Comparison of ENCODE assay signal across 8 cellular contexts in genomic region chr3:117628896-117629295, GRCh38.
A peak's percentile ranks its signal among the peaks of the same experiment; 100 is the strongest.
DNase-seq lines count a peak whose midpoint lies in the region; ATAC-seq, FAIRE-seq and TF ChIP-seq lines count a peak whose summit lies in the region.

No MANE protein-coding gene starts in this region.

- DNase-seq in COLO829 (ENCODE audit: low spot score): peak; percentile 74
- peak; percentile 30 for DNase-seq in NCI-H1048 (lab: John Stamatoyannopoulos, UW)
- DNase-seq in medulla oblongata (ENCODE audit: extremely low spot score): peak; percentile 53
- DNase-seq in activated naive CD4-positive, alpha-beta T cell treated with anti-CD3 and anti-CD28 coated beads, Interleukin-2, amount 10 ng/mL, durations not matched to agents 7 days and 5 days: no peak
- no peak for DNase-seq in HepG2 (ENCODE audit: low spot score)
- no peak for DNase-seq in SKM-1 (lab: John Stamatoyannopoulos, UW; ENCODE audit: unreplicated experiment)

- H3K9ac ChIP-seq in HepG2 (ENCODE audit: insufficient read depth, low read depth, low read length): no peak overlapping the region

- H3K9me3 Mint-ChIP-seq in activated naive CD4-positive, alpha-beta T cell treated with anti-CD3 and anti-CD28 coated beads, Interleukin-2, amount 10 ng/mL, durations not matched to agents 7 days and 5 days: no peaks in the 10 kb centered on the region

- CTCF ChIA-PET in activated naive CD4-positive, alpha-beta T cell treated with anti-CD3 and anti-CD28 coated beads, Interleukin-2, amount 10 ng/mL, durations not matched to agents 7 days and 5 days (lab: Charles Lee): no interaction called here
- CTCF ChIA-PET in HepG2 (lab: Yijun Ruan, JAX; ENCODE audit: low intra/inter-chr PET ratio, low total read pairs): no interaction called here

- H3K27ac Mint-ChIP-seq in activated naive CD4-positive, alpha-beta T cell treated with anti-CD3 and anti-CD28 coated beads, Interleukin-2, amount 10 ng/mL, durations not matched to agents 7 days and 5 days: no peak overlapping the region

- no peak overlapping the region for H3K27ac ChIP-seq in HepG2 (ENCODE audit: extremely low read length, insufficient read depth, low read length)

- no peaks in the 10 kb centered on the region for H3K36me3 Mint-ChIP-seq in activated naive CD4-positive, alpha-beta T cell treated with anti-CD3 and anti-CD28 coated beads, Interleukin-2, amount 10 ng/mL, durations not matched to agents 7 days and 5 days

- no peak for TF ChIP-seq CTCF in HepG2 (CRISPR knock-in tag; IDR thresholded peaks at IDR 0.05)

- no peak overlapping the region for H3K4me3 ChIP-seq in HepG2 (replicated peaks in 1 of 3; ENCODE audit: insufficient read depth in 1 of 3, low read depth in 2 of 3, low read length in 3 of 3)

- TF ChIP-seq RAD21 in HepG2 (CRISPR knock-in tag; IDR thresholded peaks at IDR 0.05): no peak

- TF ChIP-seq POLR2A in HepG2 (IDR thresholded peaks at IDR 0.05; ENCODE audit: insufficient read depth in 1 of 2, low read depth in 2 of 2, low read length in 2 of 2): no peak

- TF ChIP-seq EP300 in HepG2 (IDR thresholded peaks at IDR 0.05; ENCODE audit: low read depth in 2 of 2, low read length in 2 of 2) (no peak), HepG2 (CRISPR knock-in tag; IDR thresholded peaks at IDR 0.05; ENCODE audit: borderline replicate concordance) (no peak)

- POLR2A ChIA-PET in HepG2 (lab: Yijun Ruan, JAX): no interaction called here

- in situ Hi-C loops in HepG2 (cut with HindIII; ENCODE audit: extremely low pct_ligation_motif_present, low pct_unique_long_range_greater_than_20kb): no loop called here

- no peaks in the 10 kb centered on the region for H3K79me2 ChIP-seq in HepG2 (ENCODE audit: insufficient read depth, low read length)

- no peaks in the 10 kb centered on the region; a peak in 1 of 5 replicates for H3K27me3 ChIP-seq in HepG2 (ENCODE audit: control insufficient read depth in 1 of 2, insufficient read depth in 2 of 2, low read length in 2 of 2)

- peak; percentile 86 for ATAC-seq in SK-N-SH treated with all-trans-retinoic acid at 6 μM for 48 hours
- no peak for ATAC-seq in HepG2
- ATAC-seq in HG02970 (IDR thresholded peaks at IDR 0.05; ENCODE audit: low FRiP score, unreplicated experiment): no peak

- intact Hi-C loops in HepG2 (cut with micrococcal nuclease; ENCODE audit: unreplicated experiment): no loop called here

- BruUV-seq in HepG2 (replicated peaks; lab: Mats Ljungman, UMichigan): no TSS peak

- no peaks in the 10 kb centered on the region for H4K20me1 ChIP-seq in HepG2 (ENCODE audit: insufficient read depth, low read length)

- H3K27me3 Mint-ChIP-seq in activated naive CD4-positive, alpha-beta T cell treated with anti-CD3 and anti-CD28 coated beads, Interleukin-2, amount 10 ng/mL, durations not matched to agents 7 days and 5 days: no peaks in the 10 kb centered on the region

- H3K4me1 ChIP-seq in HepG2 (ENCODE audit: insufficient read depth, low read length): no peaks in the 10 kb centered on the region

- no peaks in the 10 kb centered on the region for H3K36me3 ChIP-seq in HepG2 (replicated peaks in 1 of 2; ENCODE audit: control insufficient read depth in 1 of 2, insufficient read depth in 2 of 2, low read length in 2 of 2)

- no peak overlapping the region for H3K4me2 ChIP-seq in HepG2 (ENCODE audit: low read depth, low read length)

- H3K4me1 Mint-ChIP-seq in activated naive CD4-positive, alpha-beta T cell treated with anti-CD3 and anti-CD28 coated beads, Interleukin-2, amount 10 ng/mL, durations not matched to agents 7 days and 5 days: no peaks in the 10 kb centered on the region

- H3K4me3 Mint-ChIP-seq in activated naive CD4-positive, alpha-beta T cell treated with anti-CD3 and anti-CD28 coated beads, Interleukin-2, amount 10 ng/mL, durations not matched to agents 7 days and 5 days: no peak overlapping the region

- H3K9me3 ChIP-seq in HepG2 (ENCODE audit: low read length): no peaks in the 10 kb centered on the region

- H2AFZ ChIP-seq in HepG2 (ENCODE audit: low read length): no peak overlapping the region

- FAIRE-seq in HepG2 (lab: Jason Lieb, UNC): no peak

- WGBS in HepG2 (ENCODE audit: low lambda C conversion rate): 0% methylated on average over 2 of the region's 2 CpGs

TF ChIP-seq in SK-N-SH treated with all-trans-retinoic acid at 6 μM for 48 hours, 23 proteins besides CTCF, POLR2A, EP300 and RAD21 (continues in another document):
- no peak for TF ChIP-seq ZFP3 (CRISPR knock-in tag; IDR thresholded peaks at IDR 0.05)
- TF ChIP-seq SNAI2 (CRISPR knock-in tag; IDR thresholded peaks at IDR 0.05): no peak
- TF ChIP-seq ESRRG (CRISPR knock-in tag; IDR thresholded peaks at IDR 0.05): no peak
- TF ChIP-seq PPARA (CRISPR knock-in tag; IDR thresholded peaks at IDR 0.05; ENCODE audit: borderline replicate concordance): no peak
- TF ChIP-seq TSHZ2 (CRISPR knock-in tag; IDR thresholded peaks at IDR 0.05): peak; percentile 37; the same call in 1 of the 2 replicates
- TF ChIP-seq, protein P1, sequence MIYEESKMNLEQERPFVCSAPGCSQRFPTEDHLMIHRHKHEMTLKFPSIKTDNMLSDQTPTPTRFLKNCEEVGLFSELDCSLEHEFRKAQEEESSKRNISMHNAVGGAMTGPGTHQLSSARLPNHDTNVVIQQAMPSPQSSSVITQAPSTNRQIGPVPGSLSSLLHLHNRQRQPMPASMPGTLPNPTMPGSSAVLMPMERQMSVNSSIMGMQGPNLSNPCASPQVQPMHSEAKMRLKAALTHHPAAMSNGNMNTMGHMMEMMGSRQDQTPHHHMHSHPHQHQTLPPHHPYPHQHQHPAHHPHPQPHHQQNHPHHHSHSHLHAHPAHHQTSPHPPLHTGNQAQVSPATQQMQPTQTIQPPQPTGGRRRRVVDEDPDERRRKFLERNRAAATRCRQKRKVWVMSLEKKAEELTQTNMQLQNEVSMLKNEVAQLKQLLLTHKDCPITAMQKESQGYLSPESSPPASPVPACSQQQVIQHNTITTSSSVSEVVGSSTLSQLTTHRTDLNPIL (CRISPR knock-in tag; IDR thresholded peaks at IDR 0.05; ENCODE audit: low read depth): no peak

TF ChIP-seq in HepG2, 621 proteins besides CTCF, POLR2A, EP300 and RAD21:
- TF ChIP-seq SSRP1 (CRISPR knock-in tag; IDR thresholded peaks at IDR 0.05): no peak
- TF ChIP-seq CREB1 (IDR thresholded peaks at IDR 0.05): no peak
- TF ChIP-seq CREB1 (CRISPR knock-in tag; IDR thresholded peaks at IDR 0.05): no peak
- TF ChIP-seq ZBTB38 (CRISPR knock-in tag; IDR thresholded peaks at IDR 0.05): no peak
- no peak for TF ChIP-seq STAT6 (CRISPR knock-in tag; IDR thresholded peaks at IDR 0.05; ENCODE audit: borderline replicate concordance)
- TF ChIP-seq STAT5B (CRISPR knock-in tag; IDR thresholded peaks at IDR 0.05): no peak
- no peak for TF ChIP-seq MIXL1 (CRISPR knock-in tag; IDR thresholded peaks at IDR 0.05)
- TF ChIP-seq, protein P2, sequence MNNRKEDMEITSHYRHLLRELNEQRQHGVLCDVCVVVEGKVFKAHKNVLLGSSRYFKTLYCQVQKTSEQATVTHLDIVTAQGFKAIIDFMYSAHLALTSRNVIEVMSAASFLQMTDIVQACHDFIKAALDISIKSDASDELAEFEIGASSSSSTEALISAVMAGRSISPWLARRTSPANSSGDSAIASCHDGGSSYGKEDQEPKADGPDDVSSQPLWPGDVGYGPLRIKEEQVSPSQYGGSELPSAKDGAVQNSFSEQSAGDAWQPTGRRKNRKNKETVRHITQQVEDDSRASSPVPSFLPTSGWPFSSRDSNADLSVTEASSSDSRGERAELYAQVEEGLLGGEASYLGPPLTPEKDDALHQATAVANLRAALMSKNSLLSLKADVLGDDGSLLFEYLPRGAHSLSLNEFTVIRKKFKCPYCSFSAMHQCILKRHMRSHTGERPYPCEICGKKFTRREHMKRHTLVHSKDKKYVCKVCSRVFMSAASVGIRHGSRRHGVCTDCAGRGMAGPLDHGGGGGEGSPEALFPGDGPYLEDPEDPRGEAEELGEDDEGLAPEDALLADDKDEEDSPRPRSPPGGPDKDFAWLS (CRISPR knock-in tag; IDR thresholded peaks at IDR 0.05; ENCODE audit: borderline replicate concordance): no peak
- TF ChIP-seq RNF2 (conservative IDR thresholded peaks at IDR 0.05; ENCODE audit: low read depth): no peak

Comparison
In these comparisons a context has a peak if more than half of its experiments do, and no peak if none do; other contexts are left out.
1. DNase-seq: peak in COLO829 (single experiment), NCI-H1048 (single experiment) and medulla oblongata (single experiment); none in activated naive CD4-positive, alpha-beta T cell treated with anti-CD3 and anti-CD28 coated beads, Interleukin-2, amount 10 ng/mL, durations not matched to agents 7 days and 5 days (single experiment), HepG2 (single experiment) and SKM-1 (single experiment).